Comparison of ENCODE assay signal across 8 cellular contexts in the genomic region with DNA sequence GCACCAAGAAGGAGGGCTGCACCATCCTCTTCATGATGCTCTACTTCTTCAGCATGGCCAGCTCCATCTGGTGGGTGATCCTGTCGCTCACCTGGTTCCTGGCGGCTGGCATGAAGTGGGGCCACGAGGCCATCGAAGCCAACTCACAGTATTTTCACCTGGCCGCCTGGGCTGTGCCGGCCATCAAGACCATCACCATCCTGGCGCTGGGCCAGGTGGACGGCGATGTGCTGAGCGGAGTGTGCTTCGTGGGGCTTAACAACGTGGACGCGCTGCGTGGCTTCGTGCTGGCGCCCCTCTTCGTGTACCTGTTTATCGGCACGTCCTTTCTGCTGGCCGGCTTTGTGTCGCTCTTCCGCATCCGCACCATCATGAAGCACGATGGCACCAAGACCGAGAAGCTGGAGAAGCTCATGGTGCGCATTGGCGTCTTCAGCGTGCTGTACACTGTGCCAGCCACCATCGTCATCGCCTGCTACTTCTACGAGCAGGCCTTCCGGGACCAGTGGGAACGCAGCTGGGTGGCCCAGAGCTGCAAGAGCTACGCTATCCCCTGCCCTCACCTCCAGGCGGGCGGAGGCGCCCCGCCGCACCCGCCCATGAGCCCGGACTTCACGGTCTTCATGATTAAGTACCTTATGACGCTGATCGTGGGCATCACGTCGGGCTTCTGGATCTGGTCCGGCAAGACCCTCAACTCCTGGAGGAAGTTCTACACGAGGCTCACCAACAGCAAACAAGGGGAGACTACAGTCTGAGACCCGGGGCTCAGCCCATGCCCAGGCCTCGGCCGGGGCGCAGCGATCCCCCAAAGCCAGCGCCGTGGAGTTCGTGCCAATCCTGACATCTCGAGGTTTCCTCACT. TPM values are rescaled to one million over a fixed set of nuclear protein-coding genes. Genes with fewer than 3 reads are reported as not detected.
DNase-seq lines count a peak whose midpoint lies in the region; ATAC-seq and TF ChIP-seq lines count a peak whose summit lies in the region.

No MANE protein-coding gene starts in this region.

- DNase-seq in stimulated activated CD4-positive, alpha-beta T cell treated with anti-CD3 and anti-CD28 coated beads, Interleukin-15, amount 100 ng/mL, for 24 hours = peak; percentile 1
- no peak for DNase-seq in stimulated activated CD4-positive, alpha-beta T cell treated with anti-CD3 and anti-CD28 coated beads, Interleukin-12 subunit alpha, Interleukin-12 subunit beta, amount 100 ng/mL, for 4 hours
- DNase-seq in mucosa of descending colon (peak; percentile 19 to 60 (median 40)), vagina (ENCODE audit: extremely low spot score in 2 of 2) (no peak), HUDEP-2 (lab: John Stamatoyannopoulos, UW; ENCODE audit: unreplicated experiment in 76 of 76) (no peak), NCI-H1417 (lab: John Stamatoyannopoulos, UW) (no peak)

- ATAC-seq in mucosa of descending colon = no peak
- ATAC-seq in HG03565 (IDR thresholded peaks at IDR 0.05; ENCODE audit: unreplicated experiment) = no peak

- H3K36me3 ChIP-seq in ectodermal cell (ENCODE audit: control insufficient read depth, insufficient read depth, low read length) (no peaks in the 10 kb centered on the region), mucosa of descending colon (ENCODE audit: low read depth) (no peaks in the 10 kb centered on the region), vagina (no peaks in the 10 kb centered on the region)

- H3K27ac ChIP-seq in ectodermal cell (ENCODE audit: insufficient read depth, low read depth, low read length, poor library complexity, severe bottlenecking) (no peak overlapping the region), vagina (peak overlapping the region; percentile 97)

- H3K4me1 ChIP-seq in ectodermal cell (ENCODE audit: control insufficient read depth, insufficient read depth, low read length) (peaks cover 11% of the 10 kb centered on the region), mucosa of descending colon (ENCODE audit: low read depth) (peaks cover 15% of the 10 kb centered on the region), vagina (peaks cover 55% of the 10 kb centered on the region)

- no peaks in the 10 kb centered on the region for H3K9me3 ChIP-seq in ectodermal cell (ENCODE audit: control insufficient read depth, low read length)
- H3K9me3 ChIP-seq in mucosa of descending colon = no peaks in the 10 kb centered on the region
- no peaks in the 10 kb centered on the region for H3K9me3 ChIP-seq in vagina

- H3K4me3 ChIP-seq in ectodermal cell (ENCODE audit: insufficient read depth, low read depth, low read length) (peak overlapping the region; percentile 68), mucosa of descending colon (no peak overlapping the region), vagina (peak overlapping the region; percentile 78 to 84)

- intact Hi-C loops in mucosa of descending colon (cut with DNase I, micrococcal nuclease) (loop anchor here in 1 of 2 donors (10.0 kb wide), 1 partner anchor 181 kb away; no protein-coding TSS in a partner anchor), vagina (cut with DNase I) (no loop called here)

- 26% methylated on average over 58 of the region's 58 CpGs for WGBS in ectodermal cell, 2 experiments

- no peak for TF ChIP-seq POLR2A in vagina (IDR thresholded peaks at IDR 0.05)

- no peak for TF ChIP-seq CTCF in mucosa of descending colon (IDR thresholded peaks at IDR 0.05)
- no peak for TF ChIP-seq CTCF in vagina (IDR thresholded peaks at IDR 0.05)

- peaks cover 54% of the 10 kb centered on the region for H3K27me3 ChIP-seq in ectodermal cell (ENCODE audit: control insufficient read depth, insufficient read depth, low read length, poor library complexity, severe bottlenecking)
- no peaks in the 10 kb centered on the region for H3K27me3 ChIP-seq in vagina

RNA-seq across cellular contexts. Expression of a gene that starts 2.1 kb away (rescaled TPM):
- polyA plus RNA-seq in ectodermal cell (2013, experiment 1 of 4) = 19.3 TPM
- polyA plus RNA-seq in ectodermal cell (2013, experiment 2 of 4) = 17.4 TPM
- polyA plus RNA-seq in ectodermal cell (2013, experiment 3 of 4) = 11.5 TPM
- 13.4 TPM for polyA plus RNA-seq in ectodermal cell (2013, experiment 4 of 4)
- total RNA-seq in mucosa of descending colon (10 to 100 TPM in 1 of 3 donors, 1 to 10 TPM in 2; 7.3 to 15.3 (median 8.4) TPM), vagina (16.5 TPM)

Comparison
In these comparisons a context has a peak if more than half of its experiments do, and no peak if none do; other contexts are left out.
1. DNase-seq: peak in stimulated activated CD4-positive, alpha-beta T cell treated with anti-CD3 and anti-CD28 coated beads, Interleukin-15, amount 100 ng/mL, for 24 hours (single experiment) and mucosa of descending colon (3 of 3); none in stimulated activated CD4-positive, alpha-beta T cell treated with anti-CD3 and anti-CD28 coated beads, Interleukin-12 subunit alpha, Interleukin-12 subunit beta, amount 100 ng/mL, for 4 hours (single experiment), vagina (0 of 2), HUDEP-2 (0 of 76) and NCI-H1417 (0 of 3).